9 cellular contexts compared by ENCODE assay signal in the genomic region with DNA sequence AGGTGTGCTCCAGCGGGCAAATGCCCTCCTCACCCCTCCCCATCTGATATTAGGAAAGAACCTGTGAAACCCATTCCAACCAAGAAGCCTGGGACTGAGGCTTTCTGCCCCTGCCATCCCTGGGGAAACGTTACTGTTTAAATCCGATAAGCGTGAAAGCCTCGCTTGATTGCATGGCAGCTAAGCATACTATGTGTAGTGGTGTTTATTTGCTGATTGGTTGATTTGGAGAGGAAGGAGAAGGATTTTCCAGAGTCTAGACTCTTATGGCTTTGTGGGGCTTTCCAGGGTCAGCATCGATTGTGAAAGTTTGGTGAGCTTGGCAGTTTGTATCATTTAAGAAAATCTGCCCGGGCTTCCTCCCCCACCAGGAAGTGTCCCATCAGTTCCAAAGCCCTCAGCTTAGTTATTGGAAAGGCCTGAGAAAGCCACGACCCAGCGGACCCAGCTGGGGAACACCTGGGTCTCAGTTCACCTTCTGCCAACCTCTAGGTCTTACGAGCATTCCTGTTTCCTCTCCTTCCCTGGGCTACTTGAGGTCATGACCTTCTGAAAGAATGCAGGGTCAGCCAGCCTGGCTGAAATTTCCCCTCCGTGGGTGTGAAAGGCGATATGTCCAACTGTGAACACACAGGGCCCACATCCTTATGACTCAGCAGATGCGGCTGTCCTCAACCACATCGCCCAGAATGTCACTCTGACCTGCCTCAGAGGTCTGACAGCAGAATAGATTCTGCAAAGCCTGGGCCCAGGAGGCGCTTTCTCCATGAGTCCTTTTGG.
DNase-seq lines count a peak whose midpoint lies in the region; ATAC-seq and TF ChIP-seq lines count a peak whose summit lies in the region.
"Had no signal": no experiment of that assay in that cellular context is flagged by ENCODE, and none has a peak within 500 bp of the region (broad histone marks: within the 10 kb centered on the region; RNA-seq: fewer than 3 reads in every experiment).

No MANE protein-coding gene starts in this region.

- CTCF ChIA-PET in HEK293 (lab: Yijun Ruan, JAX), result no interaction called here

- peak overlapping the region; percentile 63 to 68 for H3K27ac Mint-ChIP-seq in natural killer cell treated with Interleukin-12 subunit alpha and Interleukin-12 subunit beta and Interleukin-15 and Interleukin-18, amount 100 ng/mL, for 72 hours

- TF ChIP-seq CTCF in HEK293 (tag by site-specific recombination; IDR thresholded peaks at IDR 0.05) (no peak), brain microvascular endothelial cell (IDR thresholded peaks at IDR 0.05; ENCODE audit: low read depth, low read length, missing control alignments) (no peak), prostate gland (IDR thresholded peaks at IDR 0.05) (no peak)

- no peak for TF ChIP-seq POLR2A in prostate gland (IDR thresholded peaks at IDR 0.05)

- H3K36me3 Mint-ChIP-seq in natural killer cell treated with Interleukin-12 subunit alpha and Interleukin-12 subunit beta and Interleukin-15 and Interleukin-18, amount 100 ng/mL, for 72 hours, result no peaks in the 10 kb centered on the region

- intact Hi-C loops in prostate gland (cut with DNase I), result loop anchor here (10.0 kb wide), 1 partner anchor 282 kb away; no protein-coding TSS in a partner anchor

- H3K36me3 ChIP-seq in HEK293 (ENCODE audit: control insufficient read depth in 2 of 2, insufficient read depth in 1 of 2, low read length in 2 of 2) (no peaks in the 10 kb centered on the region), MG63 (no peaks in the 10 kb centered on the region), brain microvascular endothelial cell (replicated peaks) (no peaks in the 10 kb centered on the region), prostate gland (no peaks in the 10 kb centered on the region)

- H3K9me3 ChIP-seq in HEK293 (ENCODE audit: control insufficient read depth, insufficient read depth, low read depth, low read length) (no peaks in the 10 kb centered on the region), MG63 (no peaks in the 10 kb centered on the region), prostate gland (no peaks in the 10 kb centered on the region)

- H3K4me3 ChIP-seq in HEK293 (ENCODE audit: low read depth, low read length) (no peak overlapping the region), MG63 (no peak overlapping the region), brain microvascular endothelial cell (ENCODE audit: low read depth, low read length) (no peak overlapping the region), prostate gland (no peak overlapping the region)
- H3K4me3 ChIP-seq: dorsolateral prefrontal cortex had no signal

- H3K27me3 Mint-ChIP-seq in natural killer cell treated with Interleukin-12 subunit alpha and Interleukin-12 subunit beta and Interleukin-15 and Interleukin-18, amount 100 ng/mL, for 72 hours, result peaks cover 0 to 4% of the 10 kb centered on the region in 2 donors

- ATAC-seq in natural killer cell treated with Interleukin-12 subunit alpha and Interleukin-12 subunit beta and Interleukin-15 and Interleukin-18, amount 100 ng/mL, for 72 hours, result peak; percentile 86 to 91

- peak; percentile 26 for DNase-seq in activated T-cell treated with anti-CD3 and anti-CD28 coated beads for 24 hours (ENCODE audit: low read depth)
- DNase-seq in activated T-cell treated with anti-CD3 and anti-CD28 coated beads, Interleukin-2, amount 50 U/mL, for 1 hour, result no peak
- peak; percentile 88 for DNase-seq in MG63
- DNase-seq in brain microvascular endothelial cell, result peak; percentile 82
- peak; percentile 94 for DNase-seq in natural killer cell treated with Interleukin-12 subunit alpha and Interleukin-12 subunit beta and Interleukin-15 and Interleukin-18, amount 100 ng/mL, for 72 hours (ENCODE audit: low spot score)
- DNase-seq in NCI-H1105 (lab: John Stamatoyannopoulos, UW), result no peak
- DNase-seq in prostate gland (ENCODE audit: low spot score), result no peak

- peak overlapping the region; percentile 85 for H3K4me3 Mint-ChIP-seq in natural killer cell treated with Interleukin-12 subunit alpha and Interleukin-12 subunit beta and Interleukin-15 and Interleukin-18, amount 100 ng/mL, for 72 hours

- POLR2A ChIA-PET in HEK293 (lab: Yijun Ruan, JAX), result no interaction called here

- no peaks in the 10 kb centered on the region for H3K9me3 Mint-ChIP-seq in natural killer cell treated with Interleukin-12 subunit alpha and Interleukin-12 subunit beta and Interleukin-15 and Interleukin-18, amount 100 ng/mL, for 72 hours

- H3K27ac ChIP-seq in HEK293 (ENCODE audit: extremely low read depth, low read depth, low read length) (no peak overlapping the region), brain microvascular endothelial cell (peak overlapping the region; percentile 12), prostate gland (no peak overlapping the region)
- H3K27ac ChIP-seq: dorsolateral prefrontal cortex had no signal

- H3K27me3 ChIP-seq in MG63 (no peaks in the 10 kb centered on the region), brain microvascular endothelial cell (replicated peaks) (no peaks in the 10 kb centered on the region), prostate gland (replicated peaks; ENCODE audit: insufficient read depth) (no peaks in the 10 kb centered on the region)
- H3K27me3 ChIP-seq: dorsolateral prefrontal cortex had no signal

- WGBS in prostate gland, result 62% methylated on average over 15 of the region's 15 CpGs

- H3K4me1 ChIP-seq in HEK293 (ENCODE audit: control insufficient read depth, insufficient read depth, low read length) (no peaks in the 10 kb centered on the region), prostate gland (replicated peaks) (no peaks in the 10 kb centered on the region)

- in situ Hi-C loops in brain microvascular endothelial cell (cut with HindIII; ENCODE audit: low pct_ligation_motif_present, low sequenced_read_pairs), result no loop called here

- H3K4me1 Mint-ChIP-seq in natural killer cell treated with Interleukin-12 subunit alpha and Interleukin-12 subunit beta and Interleukin-15 and Interleukin-18, amount 100 ng/mL, for 72 hours (ENCODE audit: low read depth in 2 of 2), result peaks cover 81% of the 10 kb centered on the region in 2 donors

TF ChIP-seq in HEK293, 187 proteins besides CTCF, POLR2A, EP300 and RAD21:
- TF ChIP-seq ZFHX2 (tag by site-specific recombination; conservative IDR thresholded peaks at IDR 0.05) (0 out of 2 replicates have a peak, but pooled peaks have one; percentile 32), ZNF354C (tag by site-specific recombination; IDR thresholded peaks at IDR 0.05; ENCODE audit: borderline replicate concordance, low read depth) (no peak), ZNF791 (tag by site-specific recombination; IDR thresholded peaks at IDR 0.05) (no peak)

Comparison
In these comparisons a context has a peak if more than half of its experiments do, and no peak if none do; other contexts are left out.
1. DNase-seq: peak in activated T-cell treated with anti-CD3 and anti-CD28 coated beads for 24 hours (single experiment), MG63 (single experiment), brain microvascular endothelial cell (single experiment) and natural killer cell treated with Interleukin-12 subunit alpha and Interleukin-12 subunit beta and Interleukin-15 and Interleukin-18, amount 100 ng/mL, for 72 hours (single experiment); none in activated T-cell treated with anti-CD3 and anti-CD28 coated beads, Interleukin-2, amount 50 U/mL, for 1 hour (single experiment), NCI-H1105 (single experiment) and prostate gland (single experiment).